ENCODE assay signal across 8 cellular contexts in genomic region chr3:49906004-49906860, GRCh38. TPM values are rescaled to one million over a fixed set of nuclear protein-coding genes. Genes with fewer than 3 reads are reported as not detected.
A peak's percentile ranks its signal among the peaks of the same experiment; 100 is the strongest.
DNase-seq lines count a peak whose midpoint lies in the region; ATAC-seq and TF ChIP-seq lines count a peak whose summit lies in the region.

No MANE protein-coding gene starts in this region.

- CTCF ChIA-PET in activated CD8-positive, alpha-beta T cell treated with anti-CD3 and anti-CD28 coated beads for 36 hours (lab: Charles Lee), result interaction anchor here (0.6 to 3.2 kb wide), 10 partner anchors 10 to 366 kb away, joined by 3 to 19 read pairs (median 4); partner anchors contain the start of genes INKA1 and MON1A

- H3K36me3 Mint-ChIP-seq in activated CD8-positive, alpha-beta T cell treated with anti-CD3 and anti-CD28 coated beads for 36 hours (ENCODE audit: low read depth), result peaks cover 8% of the 10 kb centered on the region
- H3K36me3 Mint-ChIP-seq in stimulated activated naive CD8-positive, alpha-beta T cell treated with anti-CD3 and anti-CD28 coated beads, Interleukin-15, Interleukin-2, amounts not matched to agents 100 ng/mL and 50 ng/mL, for 24 hours (ENCODE audit: low read depth), result peaks cover 4% of the 10 kb centered on the region

- POLR2A ChIA-PET in activated CD8-positive, alpha-beta T cell treated with anti-CD3 and anti-CD28 coated beads for 36 hours (lab: Charles Lee), result interaction anchor here (1.2 kb wide), 1 partner anchor 17 kb away, joined by 3 read pairs; no protein-coding TSS in a partner anchor

- in situ Hi-C loops in G401 (cut with HindIII; ENCODE audit: low sequenced_read_pairs), result no loop called here

- peaks cover 20% of the 10 kb centered on the region for H3K4me1 Mint-ChIP-seq in activated CD8-positive, alpha-beta T cell treated with anti-CD3 and anti-CD28 coated beads for 36 hours (ENCODE audit: low read depth)
- peaks cover 25% of the 10 kb centered on the region for H3K4me1 Mint-ChIP-seq in stimulated activated naive CD8-positive, alpha-beta T cell treated with anti-CD3 and anti-CD28 coated beads, Interleukin-15, Interleukin-2, amounts not matched to agents 100 ng/mL and 50 ng/mL, for 24 hours (ENCODE audit: low read depth)

- TF ChIP-seq CTCF in activated CD8-positive, alpha-beta T cell treated with anti-CD3 and anti-CD28 coated beads for 36 hours (IDR thresholded peaks at IDR 0.05), result peak; percentile 71

- DNase-seq in G401 (ENCODE audit: low spot score) (peak; percentile 68), MG63 (peak; percentile 45), mucosa of gallbladder (ENCODE audit: low spot score) (peak; percentile 64), NCI-H2029 (lab: John Stamatoyannopoulos, UW) (no peak)
- DNase-seq in activated CD8-positive, alpha-beta T cell treated with anti-CD3 and anti-CD28 coated beads for 36 hours, result peak; percentile 79
- DNase-seq in effector CD8-positive, alpha-beta T cell (lab: John Stamatoyannopoulos, UW), result peak; percentile 11

- ATAC-seq in activated CD8-positive, alpha-beta T cell treated with anti-CD3 and anti-CD28 coated beads for 36 hours, result peak; percentile 38
- no peak for ATAC-seq in HG02852 (IDR thresholded peaks at IDR 0.05; ENCODE audit: unreplicated experiment)

- H3K4me3 ChIP-seq in MG63, result no peak overlapping the region

- no peaks in the 10 kb centered on the region for H3K27me3 Mint-ChIP-seq in activated CD8-positive, alpha-beta T cell treated with anti-CD3 and anti-CD28 coated beads for 36 hours
- H3K27me3 Mint-ChIP-seq in stimulated activated naive CD8-positive, alpha-beta T cell treated with anti-CD3 and anti-CD28 coated beads, Interleukin-15, Interleukin-2, amounts not matched to agents 100 ng/mL and 50 ng/mL, for 24 hours, result no peaks in the 10 kb centered on the region

- H3K36me3 ChIP-seq in MG63, result no peaks in the 10 kb centered on the region

- H3K9me3 ChIP-seq in MG63, result no peaks in the 10 kb centered on the region

- intact Hi-C loops in activated CD8-positive, alpha-beta T cell treated with anti-CD3 and anti-CD28 coated beads for 36 hours (cut with micrococcal nuclease), result loop anchor here (5.0 kb wide), 1 partner anchor 104 kb away; the partner anchor contains the start of gene INKA1

- no peaks in the 10 kb centered on the region for H3K9me3 Mint-ChIP-seq in activated CD8-positive, alpha-beta T cell treated with anti-CD3 and anti-CD28 coated beads for 36 hours
- H3K9me3 Mint-ChIP-seq in stimulated activated naive CD8-positive, alpha-beta T cell treated with anti-CD3 and anti-CD28 coated beads, Interleukin-15, Interleukin-2, amounts not matched to agents 100 ng/mL and 50 ng/mL, for 24 hours, result no peaks in the 10 kb centered on the region

- H3K27me3 ChIP-seq in MG63, result no peaks in the 10 kb centered on the region

- H3K4me3 Mint-ChIP-seq in activated CD8-positive, alpha-beta T cell treated with anti-CD3 and anti-CD28 coated beads for 36 hours, result no peak overlapping the region
- H3K4me3 Mint-ChIP-seq in stimulated activated naive CD8-positive, alpha-beta T cell treated with anti-CD3 and anti-CD28 coated beads, Interleukin-15, Interleukin-2, amounts not matched to agents 100 ng/mL and 50 ng/mL, for 24 hours, result peak overlapping the region; percentile 55

- peak overlapping the region; percentile 52 for H3K27ac Mint-ChIP-seq in activated CD8-positive, alpha-beta T cell treated with anti-CD3 and anti-CD28 coated beads for 36 hours
- H3K27ac Mint-ChIP-seq in stimulated activated naive CD8-positive, alpha-beta T cell treated with anti-CD3 and anti-CD28 coated beads, Interleukin-15, Interleukin-2, amounts not matched to agents 100 ng/mL and 50 ng/mL, for 24 hours, result peak overlapping the region; percentile 55

RNA-seq across cellular contexts. Expression of gene MST1R, which starts 2.6 kb away (rescaled TPM):
- total RNA-seq in G401 (2014; rRNA removed; shearing (Covaris generic)), result not detected in 2 replicates
- 1.1 and 1.9 TPM in 2 replicates for total RNA-seq in MG63 (2014; rRNA removed; shearing (Covaris generic); ENCODE audit: low replicate concordance)
- total RNA-seq in activated CD8-positive, alpha-beta T cell treated with anti-CD3 and anti-CD28 coated beads for 36 hours, result 1 to 10 TPM in 1 of 2 experiments, under 1 TPM in 1; 0.79 to 1.1 TPM
- total RNA-seq in mucosa of gallbladder, result 131 TPM

RNA-seq across cellular contexts. Expression of gene MON1A, which starts 23.4 kb away (rescaled TPM):
- total RNA-seq in G401 (2014; rRNA removed; shearing (Covaris generic)), result 12.1 TPM in 2 replicates
- 10.3 and 15.6 TPM in 2 replicates for total RNA-seq in MG63 (2014; rRNA removed; shearing (Covaris generic); ENCODE audit: low replicate concordance)
- total RNA-seq in activated CD8-positive, alpha-beta T cell treated with anti-CD3 and anti-CD28 coated beads for 36 hours, result 1 to 10 TPM; 6.9 to 8.5 TPM
- total RNA-seq in mucosa of gallbladder, result 9.7 TPM

RNA-seq across cellular contexts. Expression of gene RBM6, which starts 33.7 kb away (rescaled TPM):
- 17.7 and 36.5 TPM in 2 replicates for total RNA-seq in G401 (2014; rRNA removed; shearing (Covaris generic))
- 12.9 and 13.2 TPM in 2 replicates for total RNA-seq in MG63 (2014; rRNA removed; shearing (Covaris generic); ENCODE audit: low replicate concordance)
- total RNA-seq in activated CD8-positive, alpha-beta T cell treated with anti-CD3 and anti-CD28 coated beads for 36 hours, result 10 to 100 TPM; 90.8 to 95.2 TPM
- 89.2 TPM for total RNA-seq in mucosa of gallbladder

RNA-seq across cellular contexts. Expression of gene CAMKV, which starts 36.5 kb away (rescaled TPM):
- total RNA-seq in G401 (2014; rRNA removed; shearing (Covaris generic)), result 1.4 and 2.1 TPM in 2 replicates
- 0.20 TPM in 1 of 2 replicates, not detected in the other for total RNA-seq in MG63 (2014; rRNA removed; shearing (Covaris generic); ENCODE audit: low replicate concordance)
- 1 to 10 TPM; 1.8 to 2.1 TPM for total RNA-seq in activated CD8-positive, alpha-beta T cell treated with anti-CD3 and anti-CD28 coated beads for 36 hours
- total RNA-seq in mucosa of gallbladder, result 0.09 TPM

RNA-seq across cellular contexts. Expression of gene TRAIP, which starts 49.9 kb away (rescaled TPM):
- total RNA-seq in G401 (2014; rRNA removed; shearing (Covaris generic)), result 7.2 and 20.4 TPM in 2 replicates
- total RNA-seq in MG63 (2014; rRNA removed; shearing (Covaris generic); ENCODE audit: low replicate concordance), result 4.9 and 18.5 TPM in 2 replicates
- 10 to 100 TPM; 23.2 to 25.1 TPM for total RNA-seq in activated CD8-positive, alpha-beta T cell treated with anti-CD3 and anti-CD28 coated beads for 36 hours
- total RNA-seq in mucosa of gallbladder, result 2.4 TPM

Comparison
In these comparisons a context has a peak if more than half of its experiments do, and no peak if none do; other contexts are left out.
1. RNA of gene MST1R, which starts 2.6 kb away (total RNA-seq): 131 TPM in mucosa of gallbladder (single experiment); 1.1 to 1.9 TPM in MG63, 0.79 to 1.1 TPM in activated CD8-positive, alpha-beta T cell treated with anti-CD3 and anti-CD28 coated beads for 36 hours and not detected in G401; every median in the first group is over 10 times any median in the second.